ENCODE assay signal across 1 cellular context in genomic region chr14:99383457-99384428, GRCh38.
TF ChIP-seq lines count a peak whose summit lies in the region.

No MANE protein-coding gene starts in this region.

TF ChIP-seq in HCT116, 20 proteins besides CTCF, POLR2A, EP300 and RAD21 (continued from another document):
- TF ChIP-seq EGR1 (IDR thresholded peaks at IDR 0.05; ENCODE audit: low read depth) (no peak), CBX3 (IDR thresholded peaks at IDR 0.05; ENCODE audit: low read depth) (no peak), CEBPB (IDR thresholded peaks at IDR 0.05; ENCODE audit: low read depth) (no peak), POLR2AphosphoS5 (IDR thresholded peaks at IDR 0.05; ENCODE audit: low read depth, low read length) (no peak), MAX (IDR thresholded peaks at IDR 0.05) (no peak), ATF3 (IDR thresholded peaks at IDR 0.05) (no peak), JUND (IDR thresholded peaks at IDR 0.05) (no peak), SIN3A (IDR thresholded peaks at IDR 0.05; ENCODE audit: low read depth) (no peak), SP1 (IDR thresholded peaks at IDR 0.05; ENCODE audit: low read depth) (no peak)
